In the genomic region with DNA sequence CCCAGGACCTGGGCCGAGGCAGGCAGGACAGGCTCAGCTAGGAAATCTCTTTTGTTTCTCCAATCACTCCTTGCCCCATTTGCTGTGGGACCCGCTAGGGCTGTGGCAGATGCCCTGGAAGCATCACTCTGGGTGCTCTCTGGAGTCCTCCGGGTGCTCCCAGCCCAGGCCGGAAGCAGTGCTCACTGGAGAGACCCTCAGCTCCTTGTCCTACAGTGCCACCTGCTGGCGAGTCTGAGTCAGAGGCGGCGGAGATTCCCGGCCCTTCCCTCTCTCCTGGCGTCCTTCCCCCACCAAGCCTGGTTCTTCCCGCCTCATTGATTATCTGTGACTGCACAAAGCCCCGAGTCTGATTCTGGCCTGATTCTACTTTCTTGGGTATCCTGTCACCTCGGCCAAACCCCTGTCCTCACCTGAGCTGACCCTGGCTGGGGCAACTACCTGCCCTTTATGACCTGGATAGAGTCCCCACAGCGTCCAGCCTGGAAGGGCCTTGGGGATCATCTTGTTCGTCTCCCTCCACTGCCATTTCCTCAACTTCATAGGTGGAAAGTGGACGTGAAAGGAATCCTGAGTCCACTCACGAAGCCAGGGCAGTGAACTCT, we compare ENCODE assay signal across 9 cellular contexts. TPM values are rescaled to one million over a fixed set of nuclear protein-coding genes. Genes with fewer than 3 reads are reported as not detected.
DNase-seq lines count a peak whose midpoint lies in the region; ATAC-seq and TF ChIP-seq lines count a peak whose summit lies in the region.
"Had no signal": no experiment of that assay in that cellular context is flagged by ENCODE, and none has a peak within 500 bp of the region (broad histone marks: within the 10 kb centered on the region; RNA-seq: fewer than 3 reads in every experiment).

No MANE protein-coding gene starts in this region.

- H3K36me3 ChIP-seq in H7 (replicated peaks; ENCODE audit: control insufficient read depth, insufficient read depth, low read length) (no peaks in the 10 kb centered on the region), aorta (ENCODE audit: control insufficient read depth in 1 of 2, insufficient read depth in 2 of 2, low read length in 1 of 2) (no peaks in the 10 kb centered on the region)

- no peak overlapping the region for H3K4me3 Mint-ChIP-seq in CD4-positive, alpha-beta T cell
- H3K4me3 Mint-ChIP-seq: IgD-negative memory B cell had no signal

- ATAC-seq in CD4-positive, alpha-beta T cell (ENCODE audit: poor library complexity), result peak; percentile 52
- ATAC-seq in aorta (ENCODE audit: low FRiP score), result peak; percentile 73
- no peak for ATAC-seq in GM21528 (IDR thresholded peaks at IDR 0.05; ENCODE audit: low FRiP score, unreplicated experiment)

- no peaks in the 10 kb centered on the region for H3K9me3 Mint-ChIP-seq in CD4-positive, alpha-beta T cell
- H3K9me3 Mint-ChIP-seq: IgD-negative memory B cell had no signal

- no peak for TF ChIP-seq CTCF in CD4-positive, alpha-beta T cell (IDR thresholded peaks at IDR 0.05)

- H3K4me3 ChIP-seq in H7 (ENCODE audit: insufficient read depth, low read depth, low read length) (no peak overlapping the region), aorta (ENCODE audit: low read length in 2 of 2) (no peak overlapping the region)

- POLR2A ChIA-PET in CD4-positive, alpha-beta T cell (lab: Charles Lee), result no interaction called here

- H3K27me3 Mint-ChIP-seq in CD4-positive, alpha-beta T cell, result peaks cover 62% of the 10 kb centered on the region

- peak in 8 of 10 experiments; percentile 6 to 39 (median 16) for DNase-seq in CD4-positive, alpha-beta T cell
- DNase-seq in H7 (peak; percentile 93), NCI-H510A treated with DMSO at 0.1 percent for 48 hours (lab: John Stamatoyannopoulos, UW) (peak; percentile 84), fibroblast of peridontal ligament (ENCODE audit: extremely low read depth) (peak; percentile 54), occipital lobe (lab: John Stamatoyannopoulos, UW) (peak; percentile 13), aorta (peak; percentile 70 to 82)
- DNase-seq in activated CD8-positive, alpha-beta memory T cell treated with anti-CD3 and anti-CD28 coated beads, Interleukin-2, amount 50 U/mL, for 4 hours, result peak; percentile 37

- CTCF ChIA-PET in CD4-positive, alpha-beta T cell (lab: Charles Lee), result no interaction called here

- H3K4me1 Mint-ChIP-seq in CD4-positive, alpha-beta T cell (ENCODE audit: low read depth), result no peaks in the 10 kb centered on the region

- H3K4me1 ChIP-seq in aorta (ENCODE audit: control insufficient read depth in 1 of 2, insufficient read depth in 2 of 2, low read length in 2 of 2), result no peaks in the 10 kb centered on the region

- peaks cover 60% of the 10 kb centered on the region for H3K27me3 ChIP-seq in CD4-positive, alpha-beta T cell (ENCODE audit: control insufficient read depth, insufficient read depth, low read length)
- H3K27me3 ChIP-seq in H7 (ENCODE audit: control insufficient read depth, insufficient read depth, low read length) (peaks cover 47% of the 10 kb centered on the region), aorta (ENCODE audit: control insufficient read depth in 1 of 2, insufficient read depth in 2 of 2, low read length in 1 of 2) (no peaks in the 10 kb centered on the region)

- H3K27ac Mint-ChIP-seq in CD4-positive, alpha-beta T cell, result no peak overlapping the region

- H3K27ac ChIP-seq in CD4-positive, alpha-beta T cell (ENCODE audit: low read depth, low read length), result no peak overlapping the region
- H3K27ac ChIP-seq in aorta (ENCODE audit: low read depth in 1 of 2, low read length in 2 of 2), result no peak overlapping the region

- WGBS in aorta, 2 donors, result 9 to 13% methylated on average over 16 of the region's 16 CpGs

- H3K36me3 Mint-ChIP-seq in CD4-positive, alpha-beta T cell (ENCODE audit: low read depth), result no peaks in the 10 kb centered on the region

- intact Hi-C loops in CD4-positive, alpha-beta T cell (cut with DNase I, micrococcal nuclease), result no loop called here
- intact Hi-C loops in aorta (cut with DNase I), result no loop called here

- H3K9me3 ChIP-seq in CD4-positive, alpha-beta T cell (ENCODE audit: control insufficient read depth, low read length), result no peaks in the 10 kb centered on the region
- no peaks in the 10 kb centered on the region for H3K9me3 ChIP-seq in aorta (ENCODE audit: control insufficient read depth, low read length)

RNA-seq across cellular contexts. Expression of a gene that starts 7.3 kb away (rescaled TPM):
- total RNA-seq in CD4-positive, alpha-beta T cell, result not detected
- 0.07 TPM in 1 of 2 replicates, not detected in the other for total RNA-seq in H7 (2014; rRNA removed; shearing (Covaris generic))
- total RNA-seq in occipital lobe, result not detected
- total RNA-seq in aorta, result not detected
- not detected for polyA plus RNA-seq in aorta
- polyA plus RNA-seq: IgD-negative memory B cell had no signal

Comparison
In these comparisons a context has a peak if more than half of its experiments do, and no peak if none do; other contexts are left out.
1. DNase-seq: peak in every context shown above with its lines; median percentile 93 in H7; 84 in NCI-H510A treated with DMSO at 0.1 percent for 48 hours; 76 in aorta; 54 in fibroblast of peridontal ligament; 37 in activated CD8-positive, alpha-beta memory T cell treated with anti-CD3 and anti-CD28 coated beads, Interleukin-2, amount 50 U/mL, for 4 hours; 16 in CD4-positive, alpha-beta T cell; 13 in occipital lobe.